Comparison of ENCODE assay signal across 21 cellular contexts in genomic region chr18:32724071-32724696, GRCh38. TPM values are rescaled to one million over a fixed set of nuclear protein-coding genes. Genes with fewer than 3 reads are reported as not detected.
DNase-seq lines count a peak whose midpoint lies in the region; ATAC-seq, FAIRE-seq and TF ChIP-seq lines count a peak whose summit lies in the region.
"Had no signal": no experiment of that assay in that cellular context is flagged by ENCODE, and none has a peak within 500 bp of the region (broad histone marks: within the 10 kb centered on the region; RNA-seq: fewer than 3 reads in every experiment).

No MANE protein-coding gene starts in this region.

- no peaks in the 10 kb centered on the region for H3K9me3 ChIP-seq in HepG2 (ENCODE audit: low read length)
- no peaks in the 10 kb centered on the region for H3K9me3 ChIP-seq in right lobe of liver
- no peaks in the 10 kb centered on the region for H3K9me3 ChIP-seq in testis
- H3K9me3 ChIP-seq: MG63, SJCRH30 had no signal

- TF ChIP-seq EP300 in HepG2 (IDR thresholded peaks at IDR 0.05; ENCODE audit: low read depth in 2 of 2, low read length in 2 of 2) (no peak), HepG2 (CRISPR knock-in tag; IDR thresholded peaks at IDR 0.05; ENCODE audit: borderline replicate concordance) (no peak)

- no peak overlapping the region for H2AFZ ChIP-seq in HepG2 (ENCODE audit: low read length)
- H2AFZ ChIP-seq: GM23338, PC-9 had no signal

- POLR2A ChIA-PET in HepG2 (lab: Yijun Ruan, JAX): no interaction called here

- DNase-seq in HepG2 (ENCODE audit: low spot score) (no peak), right lobe of liver (no peak), NCI-H2029 (lab: John Stamatoyannopoulos, UW) (peak; percentile 28), NCI-H748 treated with DMSO at 0.1 percent for 48 hours (lab: John Stamatoyannopoulos, UW) (peak; percentile 99), testis (no peak)
- DNase-seq in activated naive CD4-positive, alpha-beta T cell treated with anti-CD3 and anti-CD28 coated beads, Interleukin-2, amount 50 U/mL, for 72 hours (ENCODE audit: low spot score in 2 of 2): no peak
- DNase-seq: GF-D8, HFFc6, MG63, NCI-H1105, NCI-H226, NCI-H526 treated with DMSO at 0.1 percent for 48 hours, PC-9, SJCRH30 had no signal

- no peaks in the 10 kb centered on the region for H3K27me3 ChIP-seq in HepG2 (ENCODE audit: control insufficient read depth in 1 of 2, insufficient read depth in 2 of 2, low read length in 2 of 2)
- no peaks in the 10 kb centered on the region for H3K27me3 ChIP-seq in right lobe of liver
- no peaks in the 10 kb centered on the region for H3K27me3 ChIP-seq in testis
- H3K27me3 ChIP-seq: BLaER1 treated with 17β-estradiol and CSF1 and Interleukin-3, amounts not matched to agents 10 nM and 100 nM; MG63; SJCRH30 had no signal

- H3K9ac ChIP-seq in HepG2 (ENCODE audit: insufficient read depth, low read depth, low read length): no peak overlapping the region
- H3K9ac ChIP-seq: BLaER1 treated with 17β-estradiol and CSF1 and Interleukin-3, amounts not matched to agents 10 nM and 100 nM had no signal

- BruUV-seq in HepG2 (replicated peaks; lab: Mats Ljungman, UMichigan): no TSS peak

- no peak for TF ChIP-seq POLR2A in HepG2 (IDR thresholded peaks at IDR 0.05; ENCODE audit: insufficient read depth in 1 of 2, low read depth in 2 of 2, low read length in 2 of 2)
- TF ChIP-seq POLR2A in right lobe of liver (IDR thresholded peaks at IDR 0.05): no peak
- TF ChIP-seq POLR2A in testis (IDR thresholded peaks at IDR 0.05): no peak

- no peak for TF ChIP-seq RAD21 in HepG2 (CRISPR knock-in tag; IDR thresholded peaks at IDR 0.05)

- no peak overlapping the region for H3K27ac Mint-ChIP-seq in activated naive CD4-positive, alpha-beta T cell treated with anti-CD3 and anti-CD28 coated beads, Interleukin-2, amount 50 U/mL, for 72 hours
- H3K27ac Mint-ChIP-seq: GM23338, HFFc6 had no signal

- H3K4me3 ChIP-seq in HepG2 (replicated peaks in 1 of 3; ENCODE audit: insufficient read depth in 1 of 3, low read depth in 2 of 3, low read length in 3 of 3) (no peak overlapping the region), right lobe of liver (no peak overlapping the region), testis (no peak overlapping the region)
- H3K4me3 ChIP-seq: BLaER1 treated with 17β-estradiol and CSF1 and Interleukin-3, amounts not matched to agents 10 nM and 100 nM; GM23338; MG63; PC-9; SJCRH30 had no signal

- CTCF ChIA-PET in HepG2 (lab: Yijun Ruan, JAX; ENCODE audit: low intra/inter-chr PET ratio, low total read pairs): no interaction called here

- peaks cover 5% of the 10 kb centered on the region in 2 donors for H3K9me3 Mint-ChIP-seq in activated naive CD4-positive, alpha-beta T cell treated with anti-CD3 and anti-CD28 coated beads, Interleukin-2, amount 50 U/mL, for 72 hours
- H3K9me3 Mint-ChIP-seq: GM23338 had no signal

- peak; percentile 12 for FAIRE-seq in HepG2 (lab: Jason Lieb, UNC)
- FAIRE-seq: A204.1, GM12891 had no signal

- in situ Hi-C loops in HepG2 (cut with HindIII; ENCODE audit: extremely low pct_ligation_motif_present, low pct_unique_long_range_greater_than_20kb): no loop called here

- no peak for TF ChIP-seq CTCF in HepG2 (CRISPR knock-in tag; IDR thresholded peaks at IDR 0.05)
- no peak for TF ChIP-seq CTCF in right lobe of liver (IDR thresholded peaks at IDR 0.05)
- no peak for TF ChIP-seq CTCF in testis (IDR thresholded peaks at IDR 0.05)

- H4K20me1 ChIP-seq in HepG2 (ENCODE audit: insufficient read depth, low read length): no peaks in the 10 kb centered on the region
- H4K20me1 ChIP-seq: BLaER1 treated with 17β-estradiol and CSF1 and Interleukin-3, amounts not matched to agents 10 nM and 100 nM had no signal

- no peaks in the 10 kb centered on the region for H3K36me3 Mint-ChIP-seq in activated naive CD4-positive, alpha-beta T cell treated with anti-CD3 and anti-CD28 coated beads, Interleukin-2, amount 50 U/mL, for 72 hours

- WGBS in HepG2 (ENCODE audit: low lambda C conversion rate): 95% methylated on average over 3 of the region's 3 CpGs
- WGBS in right lobe of liver (ENCODE audit: insufficient coverage, low coverage, low lambda C conversion rate, missing lambda C conversion rate): 39% methylated on average over 3 of the region's 3 CpGs
- WGBS in testis, 2 donors: 49 to 57% methylated on average over 3 of the region's 3 CpGs

- H3K79me2 ChIP-seq in HepG2 (ENCODE audit: insufficient read depth, low read length): peaks cover 22% of the 10 kb centered on the region

- intact Hi-C loops in HepG2 (cut with micrococcal nuclease; ENCODE audit: unreplicated experiment): loop anchor here (1.0 kb wide), 1 partner anchor 9 kb away; no protein-coding TSS in a partner anchor
- intact Hi-C loops in right lobe of liver (cut with DNase I): no loop called here
- intact Hi-C loops in testis (cut with DNase I; ENCODE audit: low total_unique reads): no loop called here

- no peak overlapping the region for H3K4me2 ChIP-seq in HepG2 (ENCODE audit: low read depth, low read length)
- H3K4me2 ChIP-seq: BLaER1 treated with 17β-estradiol and CSF1 and Interleukin-3, amounts not matched to agents 10 nM and 100 nM; GM23338; PC-9 had no signal

- H3K4me1 ChIP-seq in HepG2 (ENCODE audit: insufficient read depth, low read length) (no peaks in the 10 kb centered on the region), right lobe of liver (no peaks in the 10 kb centered on the region), testis (no peaks in the 10 kb centered on the region)
- H3K4me1 ChIP-seq: SJCRH30 had no signal

- H3K27ac ChIP-seq in HepG2 (ENCODE audit: extremely low read length, insufficient read depth, low read length) (no peak overlapping the region), right lobe of liver (no peak overlapping the region), testis (no peak overlapping the region)
- H3K27ac ChIP-seq: BLaER1 treated with 17β-estradiol and CSF1 and Interleukin-3, amounts not matched to agents 10 nM and 100 nM; PC-9; SJCRH30 had no signal

- no peak for ATAC-seq in HepG2
- ATAC-seq in right lobe of liver: no peak
- ATAC-seq in activated naive CD4-positive, alpha-beta T cell treated with anti-CD3 and anti-CD28 coated beads, Interleukin-2, amount 50 U/mL, for 72 hours: no peak
- ATAC-seq in SK-N-SH treated with all-trans-retinoic acid at 6 μM for 48 hours: no peak
- no peak for ATAC-seq in HG02981 (IDR thresholded peaks at IDR 0.05; ENCODE audit: unreplicated experiment)
- ATAC-seq: GM23338 had no signal

- H3K36me3 ChIP-seq in HepG2 (replicated peaks in 1 of 2; ENCODE audit: control insufficient read depth in 1 of 2, insufficient read depth in 2 of 2, low read length in 2 of 2) (peaks cover 6 to 60% of the 10 kb centered on the region in 2 experiments), right lobe of liver (no peaks in the 10 kb centered on the region), testis (ENCODE audit: low read depth, missing control alignments) (no peaks in the 10 kb centered on the region)
- H3K36me3 ChIP-seq: BLaER1 treated with 17β-estradiol and CSF1 and Interleukin-3, amounts not matched to agents 10 nM and 100 nM; MG63; SJCRH30 had no signal

TF ChIP-seq in HepG2, 621 proteins besides CTCF, POLR2A, EP300 and RAD21 (continues in another document):
- no peak for TF ChIP-seq ZFP82 (CRISPR knock-in tag; IDR thresholded peaks at IDR 0.05; ENCODE audit: borderline replicate concordance)
- no peak for TF ChIP-seq IRF2 (CRISPR knock-in tag; IDR thresholded peaks at IDR 0.05)

TF ChIP-seq in SK-N-SH treated with all-trans-retinoic acid at 6 μM for 48 hours, 23 proteins besides CTCF, POLR2A, EP300 and RAD21 (continues in another document):
- TF ChIP-seq ISL1 (CRISPR knock-in tag; IDR thresholded peaks at IDR 0.05): no peak
- no peak for TF ChIP-seq SNAI2 (CRISPR knock-in tag; IDR thresholded peaks at IDR 0.05)
- TF ChIP-seq ARNTL (CRISPR knock-in tag; IDR thresholded peaks at IDR 0.05; ENCODE audit: borderline replicate concordance, low read depth): no peak
- TF ChIP-seq BACH2 (CRISPR knock-in tag; IDR thresholded peaks at IDR 0.05; ENCODE audit: borderline replicate concordance): no peak
- TF ChIP-seq OSR1 (CRISPR knock-in tag; IDR thresholded peaks at IDR 0.05): no peak
- no peak for TF ChIP-seq ESRRG (CRISPR knock-in tag; IDR thresholded peaks at IDR 0.05)

RNA-seq across cellular contexts. Expression of gene KLHL14, which starts 48.6 kb away (rescaled TPM):
- total RNA-seq in HepG2 (2016; rRNA removed; fragmentation: Illumina TruSeq; extraction: Trizol) (41.8 and 55.3 TPM in 2 replicates), right lobe of liver (under 1 TPM in 2 of 6 experiments, not detected in 4; 0.09 to 0.24 TPM), testis (1 to 10 TPM; 2.0 to 3.3 TPM)
- 4.2 and 4.5 TPM in 2 replicates for total RNA-seq in HepG2 (2016; cell fraction: cytosol; rRNA removed; fragmentation: Illumina TruSeq; extraction: Trizol; ENCODE audit: low read depth)
- total RNA-seq in HepG2 (2016; cell fraction: insoluble cytoplasmic fraction; rRNA removed; fragmentation: Illumina TruSeq; extraction: Trizol): 41.6 and 49.3 TPM in 2 replicates
- total RNA-seq in HepG2 (2016; cell fraction: membrane; rRNA removed; fragmentation: Illumina TruSeq; extraction: Trizol): 16.6 and 19.2 TPM in 2 replicates
- 59.9 and 65.4 TPM in 2 replicates for total RNA-seq in HepG2 (2016; cell fraction: nucleus; rRNA removed; fragmentation: Illumina TruSeq; extraction: Trizol)
- polyA plus RNA-seq in HepG2 (2011; rRNA removed) (14.5 and 16.0 TPM in 2 replicates), testis (ENCODE audit: insufficient read depth, low read depth, low replicate concordance) (2.7 TPM)
- polyA plus RNA-seq in HepG2 (2011; cell fraction: cytosol; rRNA removed): 8.1 and 12.2 TPM in 2 replicates
- 25.8 and 30.8 TPM in 2 replicates for polyA plus RNA-seq in HepG2 (2011; cell fraction: nucleus; rRNA removed)
- 19.2 and 24.1 TPM in 2 replicates for polyA plus RNA-seq in HepG2 (2012)
- 1.3 and 1.6 TPM in 2 replicates for polyA plus RNA-seq in HepG2 (2016; cell fraction: cytosol; fragmentation: Illumina TruSeq; extraction: Trizol; ENCODE audit: low read depth)
- 42.4 and 43.4 TPM in 2 replicates for polyA plus RNA-seq in HepG2 (2016; cell fraction: insoluble cytoplasmic fraction; fragmentation: Illumina TruSeq; extraction: Trizol; ENCODE audit: low read depth)
- polyA plus RNA-seq in HepG2 (2016; cell fraction: membrane; fragmentation: Illumina TruSeq; extraction: Trizol; ENCODE audit: low read depth): 5.6 and 6.2 TPM in 2 replicates
- 60.0 and 63.2 TPM in 2 replicates for polyA plus RNA-seq in HepG2 (2016; cell fraction: nucleus; fragmentation: Illumina TruSeq; extraction: Trizol; ENCODE audit: insufficient read depth, low read depth)
- polyA minus RNA-seq in HepG2 (2011; rRNA and poly(A)+ RNA removed; ENCODE audit: low replicate concordance): 122 TPM in 1 of 2 replicates, not detected in the other
- polyA minus RNA-seq in HepG2 (2011; cell fraction: cytosol; rRNA and poly(A)+ RNA removed): 19.7 and 21.2 TPM in 2 replicates
- polyA minus RNA-seq in HepG2 (2011; cell fraction: nucleus; rRNA and poly(A)+ RNA removed): 72.0 and 78.8 TPM in 2 replicates
- total RNA-seq in activated naive CD4-positive, alpha-beta T cell treated with anti-CD3 and anti-CD28 coated beads, Interleukin-2, amount 50 U/mL, for 72 hours: not detected
- total RNA-seq: HFFc6; PC-9; SJCRH30; T-helper 2 cell treated with Interferon-gamma antibody and Interleukin-4, amounts not matched to agents 100 ng/mL and 5 ng/mL, for 36 hours had no signal

Comparison
In these comparisons a context has a peak if more than half of its experiments do, and no peak if none do; other contexts are left out.
1. DNase-seq: peak in NCI-H2029 (single experiment) and NCI-H748 treated with DMSO at 0.1 percent for 48 hours (single experiment); none in HepG2 (single experiment), right lobe of liver (0 of 3), testis (single experiment) and activated naive CD4-positive, alpha-beta T cell treated with anti-CD3 and anti-CD28 coated beads, Interleukin-2, amount 50 U/mL, for 72 hours (0 of 2).